Comparison of ENCODE assay signal across 8 cellular contexts in the genomic region with DNA sequence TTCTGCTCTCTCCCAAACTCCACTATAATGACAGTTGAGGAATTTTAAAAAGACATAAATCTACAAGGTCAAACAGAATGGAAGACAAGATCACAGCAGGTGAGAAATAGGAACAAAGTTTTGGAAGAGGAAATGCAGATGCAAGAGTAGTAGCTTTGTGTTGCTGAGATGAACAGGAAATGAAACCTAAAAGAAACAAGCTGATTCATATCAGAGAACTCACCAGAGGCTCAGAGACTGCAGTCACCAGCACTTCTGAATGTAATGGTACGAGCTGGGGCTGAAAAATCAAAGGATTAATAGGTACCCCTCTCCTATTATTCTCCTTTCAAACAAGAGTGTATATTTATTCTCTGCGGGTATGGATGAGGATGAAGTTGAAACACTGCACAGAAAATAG.
DNase-seq lines count a peak whose midpoint lies in the region; ATAC-seq and TF ChIP-seq lines count a peak whose summit lies in the region.

No MANE protein-coding gene starts in this region.

- TF ChIP-seq POLR2A in heart left ventricle (IDR thresholded peaks at IDR 0.05) = no peak

- peak; percentile 51 to 60 for ATAC-seq in activated T-cell treated with anti-CD3 and anti-CD28 coated beads, Interleukin-2, amount 50 U/mL, for 72 hours (replicated peaks in 1 of 2)
- ATAC-seq in HG02840 (IDR thresholded peaks at IDR 0.05; ENCODE audit: low FRiP score, unreplicated experiment) (peak; percentile 87), heart left ventricle (no peak)
- peak; percentile 80 for ATAC-seq in stimulated activated effector memory CD8-positive, alpha-beta T cell treated with anti-CD3 and anti-CD28 coated beads, Interleukin-12 subunit alpha, Interleukin-12 subunit beta, amount 100 ng/mL, for 72 hours

- DNase-seq in activated T-cell treated with anti-CD3 and anti-CD28 coated beads, Interleukin-2, amount 50 U/mL, for 72 hours = peak in 1 of 2 donors; percentile 34
- DNase-seq in activated T-cell treated with anti-CD3 and anti-CD28 coated beads, Interleukin-2, amount 50 U/mL, for 48 hours = no peak
- DNase-seq in RKO (ENCODE audit: low spot score) (peak; percentile 1), heart left ventricle (no peak), AG20443 (ENCODE audit: low spot score) (no peak), SW 1271 (lab: John Stamatoyannopoulos, UW) (no peak)
- no peak for DNase-seq in stimulated activated effector memory CD8-positive, alpha-beta T cell treated with anti-CD3 and anti-CD28 coated beads, Interleukin-12 subunit alpha, Interleukin-12 subunit beta, amount 100 ng/mL, for 72 hours (ENCODE audit: low spot score in 2 of 2)

- no peaks in the 10 kb centered on the region for H3K27me3 Mint-ChIP-seq in activated T-cell treated with anti-CD3 and anti-CD28 coated beads, Interleukin-2, amount 50 U/mL, for 72 hours (ENCODE audit: low read depth)

- peaks cover 67% of the 10 kb centered on the region for H3K4me1 Mint-ChIP-seq in activated T-cell treated with anti-CD3 and anti-CD28 coated beads, Interleukin-2, amount 50 U/mL, for 72 hours (ENCODE audit: low read depth)
- H3K4me1 Mint-ChIP-seq in stimulated activated effector memory CD8-positive, alpha-beta T cell treated with anti-CD3 and anti-CD28 coated beads, Interleukin-12 subunit alpha, Interleukin-12 subunit beta, amount 100 ng/mL, for 72 hours = peaks cover 52% of the 10 kb centered on the region

- 71 to 76% (median 73%) methylated on average over 2 of the region's 2 CpGs for WGBS in heart left ventricle, 4 donors

- H3K27ac Mint-ChIP-seq in activated T-cell treated with anti-CD3 and anti-CD28 coated beads, Interleukin-2, amount 50 U/mL, for 72 hours = peak overlapping the region; percentile 100
- H3K27ac Mint-ChIP-seq in stimulated activated effector memory CD8-positive, alpha-beta T cell treated with anti-CD3 and anti-CD28 coated beads, Interleukin-12 subunit alpha, Interleukin-12 subunit beta, amount 100 ng/mL, for 72 hours = peak overlapping the region; percentile 97

- TF ChIP-seq CTCF in heart left ventricle (IDR thresholded peaks at IDR 0.05) = no peak

- intact Hi-C loops in heart left ventricle (cut with DNase I) = no loop called here

- H3K9me3 ChIP-seq in heart left ventricle = peaks cover 0 to 7% (median 0%) of the 10 kb centered on the region in 12 donors

- H3K4me3 Mint-ChIP-seq in activated T-cell treated with anti-CD3 and anti-CD28 coated beads, Interleukin-2, amount 50 U/mL, for 72 hours = peak overlapping the region; percentile 54 to 95
- H3K4me3 Mint-ChIP-seq in stimulated activated effector memory CD8-positive, alpha-beta T cell treated with anti-CD3 and anti-CD28 coated beads, Interleukin-12 subunit alpha, Interleukin-12 subunit beta, amount 100 ng/mL, for 72 hours = peak overlapping the region; percentile 35

- no peaks in the 10 kb centered on the region for H3K36me3 ChIP-seq in heart left ventricle

- H3K9me3 Mint-ChIP-seq in activated T-cell treated with anti-CD3 and anti-CD28 coated beads, Interleukin-2, amount 50 U/mL, for 72 hours = peaks cover 2 to 3% of the 10 kb centered on the region in 2 donors
- H3K9me3 Mint-ChIP-seq in stimulated activated effector memory CD8-positive, alpha-beta T cell treated with anti-CD3 and anti-CD28 coated beads, Interleukin-12 subunit alpha, Interleukin-12 subunit beta, amount 100 ng/mL, for 72 hours = peaks cover 2% of the 10 kb centered on the region

- no peak overlapping the region for H3K4me3 ChIP-seq in heart left ventricle

- peak overlapping the region in 1 of 12 donors; percentile 61 for H3K27ac ChIP-seq in heart left ventricle

- no peaks in the 10 kb centered on the region for H3K27me3 ChIP-seq in heart left ventricle

- H3K4me1 ChIP-seq in heart left ventricle = peaks cover 0 to 34% (median 0%) of the 10 kb centered on the region in 12 donors

- peaks cover 4 to 10% of the 10 kb centered on the region in 2 donors for H3K36me3 Mint-ChIP-seq in activated T-cell treated with anti-CD3 and anti-CD28 coated beads, Interleukin-2, amount 50 U/mL, for 72 hours (ENCODE audit: insufficient read depth in 2 of 2)
- no peaks in the 10 kb centered on the region for H3K36me3 Mint-ChIP-seq in stimulated activated effector memory CD8-positive, alpha-beta T cell treated with anti-CD3 and anti-CD28 coated beads, Interleukin-12 subunit alpha, Interleukin-12 subunit beta, amount 100 ng/mL, for 72 hours

Comparison
In these comparisons a context has a peak if more than half of its experiments do, and no peak if none do; other contexts are left out.
1. ATAC-seq: peak in activated T-cell treated with anti-CD3 and anti-CD28 coated beads, Interleukin-2, amount 50 U/mL, for 72 hours (2 of 2), HG02840 (single experiment) and stimulated activated effector memory CD8-positive, alpha-beta T cell treated with anti-CD3 and anti-CD28 coated beads, Interleukin-12 subunit alpha, Interleukin-12 subunit beta, amount 100 ng/mL, for 72 hours (single experiment); none in heart left ventricle (0 of 4).